Comparison of ENCODE assay signal across 8 cellular contexts in genomic region chr3:156675744-156676466, GRCh38. TPM values are rescaled to one million over a fixed set of nuclear protein-coding genes. Genes with fewer than 3 reads are reported as not detected.
A peak's percentile ranks its signal among the peaks of the same experiment; 100 is the strongest.
DNase-seq lines count a peak whose midpoint lies in the region; ATAC-seq, FAIRE-seq and TF ChIP-seq lines count a peak whose summit lies in the region.

No MANE protein-coding gene starts in this region.

- H3K4me1 ChIP-seq in A549, result peaks cover 43% of the 10 kb centered on the region
- H3K4me1 ChIP-seq in GM23338 (ENCODE audit: insufficient read depth), result 0 out of 2 replicates have a peak, but pooled peaks cover 4% of the 10 kb centered on the region
- H3K4me1 ChIP-seq in esophagus squamous epithelium, result peaks cover 11 to 57% (median 39%) of the 10 kb centered on the region in 3 donors

- peaks cover 29% of the 10 kb centered on the region for H3K4me1 Mint-ChIP-seq in GM23338

- H3K9me2 ChIP-seq in GM23338 (ENCODE audit: insufficient read depth), result no peaks in the 10 kb centered on the region
- no peaks in the 10 kb centered on the region for H3K9me2 ChIP-seq in neural cell (ENCODE audit: insufficient read depth, low read length)

- H3K27me3 ChIP-seq in GM23338 (ENCODE audit: insufficient read depth) (peaks cover 16% of the 10 kb centered on the region; the same call in 1 of the 2 replicates), esophagus squamous epithelium (no peaks in the 10 kb centered on the region), neural cell (ENCODE audit: insufficient read depth, low read depth, low read length) (no peaks in the 10 kb centered on the region)

- H3K9me3 Mint-ChIP-seq in GM23338, result no peaks in the 10 kb centered on the region

- no peak for TF ChIP-seq POLR2A in A549 (IDR thresholded peaks at IDR 0.05; ENCODE audit: low read length)
- no peak for TF ChIP-seq POLR2A in esophagus squamous epithelium (IDR thresholded peaks at IDR 0.05)

- H2AFZ ChIP-seq in GM23338 (peak overlapping the region; percentile 70; the same call in 1 of the 2 replicates), neural cell (ENCODE audit: low read depth, low read length) (no peak overlapping the region)

- H3K4me3 ChIP-seq in A549 (peak overlapping the region; percentile 90), GM23338 (peak overlapping the region; percentile 97), esophagus squamous epithelium (peak overlapping the region; percentile 86 to 98 (median 92)), neural cell (ENCODE audit: low read length) (peak overlapping the region; percentile 79)

- H3F3A ChIP-seq in GM23338 (replicated peaks; ENCODE audit: low read depth), result 0 out of 2 replicates have a peak, but pooled peaks cover 3% of the 10 kb centered on the region
- no peaks in the 10 kb centered on the region for H3F3A ChIP-seq in neural cell (ENCODE audit: insufficient read depth, low read length, poor library complexity, severe bottlenecking)

- peak overlapping the region; percentile 67 for H3K9ac ChIP-seq in neural cell (ENCODE audit: low read length)

- FAIRE-seq in A549 (lab: Jason Lieb, UNC), result no peak

- CTCF ChIA-PET in A549 (lab: Yijun Ruan, JAX), result interaction anchor here (0.9 to 10.9 kb wide), 14 partner anchors 10 to 458 kb away, joined by 3 to 100 read pairs (median 4); no protein-coding TSS in a partner anchor

- under 1% methylated on average over 25 of the region's 25 CpGs for WGBS in A549 (ENCODE audit: missing lambda C conversion rate)
- WGBS in esophagus squamous epithelium, 2 donors, result 1 to 2% methylated on average over 23 to 25 of the region's 25 CpGs

- H3K36me3 ChIP-seq in GM23338 (ENCODE audit: insufficient read depth) (peaks cover 12% of the 10 kb centered on the region), esophagus squamous epithelium (peaks cover 4 to 33% (median 9%) of the 10 kb centered on the region in 3 donors), neural cell (ENCODE audit: insufficient read depth, low read length) (no peaks in the 10 kb centered on the region)

- peak overlapping the region; percentile 91 for H3K4me2 ChIP-seq in A549
- peak overlapping the region; percentile 86 for H3K4me2 ChIP-seq in GM23338
- H3K4me2 ChIP-seq in neural cell (ENCODE audit: low read length), result peak overlapping the region; percentile 85

- H3K9me3 ChIP-seq in A549 (no peaks in the 10 kb centered on the region), esophagus squamous epithelium (no peaks in the 10 kb centered on the region), neural cell (ENCODE audit: low read length) (no peaks in the 10 kb centered on the region)

- H3K4me3 Mint-ChIP-seq in GM23338, result peak overlapping the region; percentile 94

- H3K27ac Mint-ChIP-seq in GM23338, result no peak overlapping the region

- intact Hi-C loops in esophagus squamous epithelium (cut with DNase I), result loop anchor here (10.0 kb wide), 2 partner anchors 121 to 149 kb away; partner anchors contain the start of genes LEKR1 and SSR3

- H4K20me1 ChIP-seq in GM23338 (replicated peaks; ENCODE audit: insufficient read depth) (peaks cover 19% of the 10 kb centered on the region; the same call in 1 of the 2 replicates), neural cell (ENCODE audit: insufficient read depth) (no peaks in the 10 kb centered on the region)

- peaks cover 3% of the 10 kb centered on the region for H3K27me3 Mint-ChIP-seq in GM23338 (ENCODE audit: insufficient read depth, low read depth, poor library complexity)

- H3K36me3 Mint-ChIP-seq in GM23338 (ENCODE audit: low read depth), result peaks cover 15% of the 10 kb centered on the region

- H3K79me2 ChIP-seq in GM23338 (replicated peaks; ENCODE audit: insufficient read depth), result peaks cover 43% of the 10 kb centered on the region
- no peaks in the 10 kb centered on the region for H3K79me2 ChIP-seq in neural cell (replicated peaks; ENCODE audit: insufficient read depth, low read length)

- H3K27ac ChIP-seq in A549 (peak overlapping the region; percentile 88 to 92), GM23338 (ENCODE audit: low read depth) (no peak overlapping the region), esophagus squamous epithelium (peak overlapping the region; percentile 97 to 99 (median 98)), neural cell (ENCODE audit: low read length) (no peak overlapping the region)

- TF ChIP-seq EP300 in A549 (IDR thresholded peaks at IDR 0.05), result no peak
- no peak for TF ChIP-seq EP300 in neural cell (conservative IDR thresholded peaks at IDR 0.05; ENCODE audit: poor library complexity, severe bottlenecking)

- DNase-seq in A549 (ENCODE audit: low read depth in 1 of 2, low spot score in 1 of 2), result peak; percentile 49 to 75
- peak; percentile 21 for DNase-seq in GM23338 (ENCODE audit: low spot score)
- DNase-seq in NCI-H446 treated with DMSO at 0.1 percent for 48 hours (lab: John Stamatoyannopoulos, UW), result peak; percentile 82
- DNase-seq in activated T-cell treated with anti-CD3 and anti-CD28 coated beads for 24 hours (ENCODE audit: low read depth), result peak; percentile 28
- no peak for DNase-seq in esophagus squamous epithelium (lab: John Stamatoyannopoulos, UW)
- no peak for DNase-seq in UCSD-AML1 (lab: John Stamatoyannopoulos, UW; ENCODE audit: unreplicated experiment)

- TF ChIP-seq RAD21 in A549 (conservative IDR thresholded peaks at IDR 0.05 in 1 of 2, IDR thresholded peaks at IDR 0.05 in 1 of 2), result 0 out of 5 replicates have a peak, but pooled peaks of 1 of the 2 experiments have one; percentile 14
- no peak for TF ChIP-seq RAD21 in neural cell (conservative IDR thresholded peaks at IDR 0.05)

- TF ChIP-seq CTCF in A549 (IDR thresholded peaks at IDR 0.05), result no peak; the same call in 2 of the 3 replicates
- TF ChIP-seq CTCF in GM23338 (conservative IDR thresholded peaks at IDR 0.05; ENCODE audit: low read depth in 2 of 2), result no peak
- TF ChIP-seq CTCF in esophagus squamous epithelium (IDR thresholded peaks at IDR 0.05), result no peak
- no peak for TF ChIP-seq CTCF in neural cell (IDR thresholded peaks at IDR 0.05; ENCODE audit: poor library complexity, severe bottlenecking)

- POLR2A ChIA-PET in A549 (lab: Yijun Ruan, JAX), result interaction anchor here (0.8 to 4.0 kb wide), 9 partner anchors 10 to 473 kb away, joined by 3 to 39 read pairs (median 9); partner anchors contain the start of gene SSR3

- ATAC-seq in A549, result peak; percentile 2 to 7; a peak in 1 of 6 replicates
- no peak for ATAC-seq in GM23338
- ATAC-seq in HG03571 (IDR thresholded peaks at IDR 0.05; ENCODE audit: unreplicated experiment), result no peak

TF ChIP-seq in A549, 52 proteins besides CTCF, POLR2A, EP300 and RAD21 (continues in another document):
- no peak for TF ChIP-seq TP53 (CRISPR knock-in tag; IDR thresholded peaks at IDR 0.05)
- TF ChIP-seq ELK1 (IDR thresholded peaks at IDR 0.05; ENCODE audit: low read depth, low read length), result no peak

TF ChIP-seq in neural cell, 6 proteins besides CTCF, POLR2A, EP300 and RAD21:
- TF ChIP-seq POLR2AphosphoS5 (IDR thresholded peaks at IDR 0.05), result no peak
- no peak for TF ChIP-seq TAF1 (IDR thresholded peaks at IDR 0.05; ENCODE audit: low read depth)
- no peak for TF ChIP-seq MXI1 (conservative IDR thresholded peaks at IDR 0.05; ENCODE audit: poor library complexity, severe bottlenecking)
- TF ChIP-seq EZH2 (IDR thresholded peaks at IDR 0.05; ENCODE audit: borderline replicate concordance, insufficient read depth, low read length, poor library complexity, severe bottlenecking), result no peak
- TF ChIP-seq SMC3 (conservative IDR thresholded peaks at IDR 0.05; ENCODE audit: poor library complexity), result no peak
- TF ChIP-seq REST (IDR thresholded peaks at IDR 0.05; ENCODE audit: borderline replicate concordance), result no peak

RNA-seq across cellular contexts. Expression of gene TIPARP, which starts 1.5 kb away (rescaled TPM):
- polyA plus RNA-seq in A549 (2011; rRNA removed) (16.5 and 16.7 TPM in 2 replicates), A549 (2017; fragmentation: RNase III; extraction: RNeasy Plus Mini Kit Qiagen cat#74134 plus additional on column Dnase treatment) (11.8 to 13.8 TPM (median 13.3 TPM) in 3 replicates), GM23338 (2016; fragmentation: Nextera tagmentation; extraction: Ambion mirVana) (2.8 and 4.5 TPM in 2 replicates), neural cell (5.2 and 5.4 TPM in 2 replicates)
- polyA plus RNA-seq in A549 (2012; cell fraction: cytosol; rRNA removed), result 8.3 and 10.4 TPM in 2 replicates
- polyA plus RNA-seq in A549 (2012; cell fraction: nucleus; rRNA removed), result 6.4 and 9.5 TPM in 2 replicates
- 32.6 and 35.8 TPM in 2 replicates for polyA minus RNA-seq in A549 (2011; rRNA and poly(A)+ RNA removed)
- 6.9 and 10.2 TPM in 2 replicates for total RNA-seq in GM23338 (2014; rRNA removed; shearing (Covaris generic))
- total RNA-seq in esophagus squamous epithelium, result 10 to 100 TPM; 28.0 to 40.4 (median 38.0) TPM
- 13.5 and 15.3 TPM in 2 replicates for polyA minus RNA-seq in neural cell

Comparison
In these comparisons a context has a peak if more than half of its experiments do, and no peak if none do; other contexts are left out.
1. ATAC-seq: peak in A549 (2 of 2); none in GM23338 (single experiment) and HG03571 (single experiment).
2. DNase-seq: peak in A549 (2 of 2), GM23338 (single experiment), NCI-H446 treated with DMSO at 0.1 percent for 48 hours (single experiment) and activated T-cell treated with anti-CD3 and anti-CD28 coated beads for 24 hours (single experiment); none in esophagus squamous epithelium (single experiment) and UCSD-AML1 (single experiment).
3. H3K27ac ChIP-seq: peak in A549 (2 of 2) and esophagus squamous epithelium (4 of 4); none in GM23338 (single experiment) and neural cell (single experiment).
4. Peak in every context shown above with its lines, with median percentiles within 50 percentile points of each other: H3K4me2 ChIP-seq and H3K4me3 ChIP-seq.